In genomic region chr15:52006702-52007340, GRCh38 we compare ENCODE assay signal across 1 cellular context.
TF ChIP-seq lines count a peak whose summit lies in the region.

No MANE protein-coding gene starts in this region.

TF ChIP-seq in A549, 52 proteins besides CTCF, POLR2A, EP300 and RAD21 (continued from another document):
- TF ChIP-seq REST (IDR thresholded peaks at IDR 0.05) (no peak), CBX8 (IDR thresholded peaks at IDR 0.05) (no peak), BCL3 (IDR thresholded peaks at IDR 0.05) (no peak), MAX (IDR thresholded peaks at IDR 0.05) (no peak), CHD2 (IDR thresholded peaks at IDR 0.05; ENCODE audit: low read length, partially characterized antibody) (no peak), TFCP2L1 (CRISPR knock-in tag; IDR thresholded peaks at IDR 0.05) (no peak), SREBF2 (IDR thresholded peaks at IDR 0.05) (no peak)
